ENCODE assay signal across 1 cellular context in genomic region chr15:85840079-85840801, GRCh38.
A peak's percentile ranks its signal among the peaks of the same experiment; 100 is the strongest.
TF ChIP-seq lines count a peak whose summit lies in the region.

No MANE protein-coding gene starts in this region.

TF ChIP-seq in HepG2, 621 proteins besides CTCF, POLR2A, EP300 and RAD21 (continued from another document and continues in another):
- TF ChIP-seq FOXO4 (CRISPR knock-in tag; conservative IDR thresholded peaks at IDR 0.05) (no peak), MIER3 (CRISPR knock-in tag; IDR thresholded peaks at IDR 0.05; ENCODE audit: borderline replicate concordance) (peak; percentile 84; the same call in 1 of the 2 replicates), MLX (CRISPR knock-in tag; IDR thresholded peaks at IDR 0.05) (peak; percentile 63; the same call in 1 of the 2 replicates), ZNF614 (CRISPR knock-in tag; IDR thresholded peaks at IDR 0.05; ENCODE audit: borderline replicate concordance) (peak; percentile 94), HMGXB4 (CRISPR knock-in tag; IDR thresholded peaks at IDR 0.05; ENCODE audit: borderline replicate concordance in 1 of 2, low read depth in 1 of 2) (peak; percentile 87 to 92), CBFB (CRISPR knock-in tag; IDR thresholded peaks at IDR 0.05) (0 out of 2 replicates have a peak, but pooled peaks have one; percentile 52), AKNA (CRISPR knock-in tag; IDR thresholded peaks at IDR 0.05; ENCODE audit: borderline replicate concordance) (0 out of 2 replicates have a peak, but pooled peaks have one; percentile 33), TEAD2 (CRISPR knock-in tag; IDR thresholded peaks at IDR 0.05) (no peak), ZNF574 (CRISPR knock-in tag; IDR thresholded peaks at IDR 0.05) (peak; percentile 85), TFDP2 (CRISPR knock-in tag; IDR thresholded peaks at IDR 0.05) (peak; percentile 71; the same call in 1 of the 2 replicates), PHF20 (CRISPR knock-in tag; IDR thresholded peaks at IDR 0.05) (peak; percentile 46; the same call in 1 of the 2 replicates), ZNF691 (CRISPR knock-in tag; IDR thresholded peaks at IDR 0.05; ENCODE audit: borderline replicate concordance, low read depth) (peak; percentile 82; the same call in 1 of the 2 replicates), ZNF460 (CRISPR knock-in tag; IDR thresholded peaks at IDR 0.05; ENCODE audit: borderline replicate concordance) (peak; percentile 13; the same call in 1 of the 2 replicates), ZNF598 (CRISPR knock-in tag; IDR thresholded peaks at IDR 0.05; ENCODE audit: borderline replicate concordance) (0 out of 2 replicates have a peak, but pooled peaks have one; percentile 39), HIC2 (CRISPR knock-in tag; IDR thresholded peaks at IDR 0.05; ENCODE audit: low read depth) (peak; percentile 92), HOXD1 (CRISPR knock-in tag; IDR thresholded peaks at IDR 0.05) (peak; percentile 66), FOXP4 (CRISPR knock-in tag; IDR thresholded peaks at IDR 0.05) (peak; percentile 61), NR2C2 (CRISPR knock-in tag; IDR thresholded peaks at IDR 0.05; ENCODE audit: borderline replicate concordance) (peak; percentile 38; the same call in 1 of the 2 replicates), ZNF180 (CRISPR knock-in tag; IDR thresholded peaks at IDR 0.05; ENCODE audit: borderline replicate concordance, low read depth) (no peak), ARHGAP35 (CRISPR knock-in tag; IDR thresholded peaks at IDR 0.05; ENCODE audit: borderline replicate concordance) (peak; percentile 65; the same call in 1 of the 2 replicates), TOPORS (CRISPR knock-in tag; IDR thresholded peaks at IDR 0.05) (0 out of 2 replicates have a peak, but pooled peaks have one; percentile 25), SAP130 (CRISPR knock-in tag; IDR thresholded peaks at IDR 0.05; ENCODE audit: low read depth) (peak; percentile 95), ZNF609 (CRISPR knock-in tag; IDR thresholded peaks at IDR 0.05; ENCODE audit: borderline replicate concordance) (peak; percentile 50; the same call in 1 of the 2 replicates), ATF4 (CRISPR knock-in tag; IDR thresholded peaks at IDR 0.05) (peak in 1 of 2 experiments; percentile 62; a peak in 1 of 4 replicates)
